ENCODE assay signal across 23 cellular contexts in the genomic region with DNA sequence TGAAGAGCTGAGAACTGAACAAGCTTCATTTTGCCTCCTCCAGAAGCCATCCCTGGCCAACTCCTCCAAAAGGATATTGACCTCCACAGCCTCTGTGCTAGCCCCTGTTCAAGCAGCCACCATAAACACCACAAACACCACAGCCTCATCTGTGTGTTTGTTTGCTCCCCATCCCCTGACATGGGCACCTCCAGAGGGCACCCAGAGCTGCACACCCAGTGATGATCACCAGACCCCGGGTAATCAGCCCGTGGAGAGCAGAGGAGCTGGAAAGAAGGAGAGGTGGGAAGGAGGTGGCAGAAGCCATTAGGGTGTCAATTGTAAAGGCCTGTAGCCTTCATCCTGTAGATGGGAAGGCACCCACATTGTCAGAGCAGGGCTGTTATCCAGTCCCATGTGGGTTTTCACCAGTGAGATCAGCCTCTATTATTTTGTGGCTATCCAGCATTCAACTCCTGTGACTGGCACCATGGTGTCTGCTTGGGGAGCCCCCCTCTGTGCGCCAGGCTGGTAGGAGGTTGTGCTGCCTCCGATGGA. TPM values are rescaled to one million over a fixed set of nuclear protein-coding genes. Genes with fewer than 3 reads are reported as not detected.
DNase-seq lines count a peak whose midpoint lies in the region; ATAC-seq and TF ChIP-seq lines count a peak whose summit lies in the region.
"Had no signal": no experiment of that assay in that cellular context is flagged by ENCODE, and none has a peak within 500 bp of the region (broad histone marks: within the 10 kb centered on the region; RNA-seq: fewer than 3 reads in every experiment).

No MANE protein-coding gene starts in this region.

- peaks cover 0 to 6% of the 10 kb centered on the region in 2 donors for H3K9me3 ChIP-seq in right atrium auricular region
- no peaks in the 10 kb centered on the region for H3K9me3 ChIP-seq in osteoblast (ENCODE audit: low read depth, low read length)
- no peaks in the 10 kb centered on the region for H3K9me3 ChIP-seq in vagina
- H3K9me3 ChIP-seq in CD4-positive, alpha-beta memory T cell (ENCODE audit: control insufficient read depth in 1 of 2, low read length in 2 of 2): no peaks in the 10 kb centered on the region
- H3K9me3 ChIP-seq: BE2C, MG63 had no signal

- H3K4me2 ChIP-seq in osteoblast (ENCODE audit: insufficient read depth, low read length): no peak overlapping the region

- no peak overlapping the region for H3K27ac Mint-ChIP-seq in CD4-positive, alpha-beta memory T cell

- H3K36me3 Mint-ChIP-seq in CD4-positive, alpha-beta memory T cell: no peaks in the 10 kb centered on the region

- peaks cover 12 to 38% (median 25%) of the 10 kb centered on the region in 4 donors for H3K4me1 Mint-ChIP-seq in CD4-positive, alpha-beta memory T cell

- H4K20me1 ChIP-seq in osteoblast (ENCODE audit: insufficient read depth, low read length): no peaks in the 10 kb centered on the region

- peaks cover 0 to 3% of the 10 kb centered on the region in 2 donors for H3K4me1 ChIP-seq in right atrium auricular region
- no peaks in the 10 kb centered on the region for H3K4me1 ChIP-seq in osteoblast (ENCODE audit: insufficient read depth, low read length)
- H3K4me1 ChIP-seq in vagina: peaks cover 13% of the 10 kb centered on the region
- H3K4me1 ChIP-seq in CD4-positive, alpha-beta memory T cell (ENCODE audit: insufficient read depth, low read length): peaks cover 26% of the 10 kb centered on the region
- H3K4me1 ChIP-seq: BE2C had no signal

- no peak for TF ChIP-seq CTCF in right atrium auricular region (IDR thresholded peaks at IDR 0.05)
- TF ChIP-seq CTCF in coronary artery (IDR thresholded peaks at IDR 0.05): no peak
- no peak for TF ChIP-seq CTCF in osteoblast (IDR thresholded peaks at IDR 0.05; ENCODE audit: extremely low read depth, low read depth, low read length)
- TF ChIP-seq CTCF in vagina (IDR thresholded peaks at IDR 0.05): no peak

- POLR2A ChIA-PET in CD4-positive, alpha-beta memory T cell (lab: Charles Lee; ENCODE audit: partially characterized antibody): interaction anchor here (1.8 to 2.6 kb wide), 3 partner anchors 230 to 237 kb away, joined by 6 to 14 read pairs (median 7); a partner anchor contains a TSS

- H3K79me2 ChIP-seq in osteoblast (ENCODE audit: insufficient read depth, low read length): no peaks in the 10 kb centered on the region

- ATAC-seq in Right ventricle myocardium superior (ENCODE audit: poor library complexity): no peak
- ATAC-seq: HepG2, K562, Right ventricle myocardium inferior had no signal

- no peak overlapping the region for H2AFZ ChIP-seq in osteoblast (ENCODE audit: low read length)

- H3K4me3 Mint-ChIP-seq in CD4-positive, alpha-beta memory T cell: no peak overlapping the region

- no peak for TF ChIP-seq POLR2A in vagina (IDR thresholded peaks at IDR 0.05)

- peaks cover 0 to 4% (median 0%) of the 10 kb centered on the region in 8 donors for H3K9me3 Mint-ChIP-seq in CD4-positive, alpha-beta memory T cell

- no peak overlapping the region for H3K4me3 ChIP-seq in right atrium auricular region
- H3K4me3 ChIP-seq in coronary artery: no peak overlapping the region
- H3K4me3 ChIP-seq in osteoblast (ENCODE audit: insufficient read depth, low read length): no peak overlapping the region
- H3K4me3 ChIP-seq in vagina: no peak overlapping the region
- no peak overlapping the region for H3K4me3 ChIP-seq in CD4-positive, alpha-beta memory T cell (ENCODE audit: low read length in 2 of 2)
- H3K4me3 ChIP-seq: K562, MG63 had no signal

- peaks cover 12 to 15% of the 10 kb centered on the region in 2 donors for H3K27me3 Mint-ChIP-seq in CD4-positive, alpha-beta memory T cell

- H3K36me3 ChIP-seq in right atrium auricular region: no peaks in the 10 kb centered on the region
- H3K36me3 ChIP-seq in osteoblast (ENCODE audit: insufficient read depth, low read length): no peaks in the 10 kb centered on the region
- no peaks in the 10 kb centered on the region for H3K36me3 ChIP-seq in vagina
- no peaks in the 10 kb centered on the region for H3K36me3 ChIP-seq in CD4-positive, alpha-beta memory T cell (ENCODE audit: insufficient read depth, low read length)
- H3K36me3 ChIP-seq: BE2C, MG63 had no signal

- peak; percentile 36 for DNase-seq in right atrium auricular region (ENCODE audit: low spot score)
- DNase-seq in Right ventricle myocardium superior: no peak
- peak; percentile 67 for DNase-seq in coronary artery (ENCODE audit: low spot score)
- DNase-seq in osteoblast (ENCODE audit: insufficient read length, low spot score, missing footprints): peak; percentile 69
- peak; percentile 20 to 85 for DNase-seq in vagina (ENCODE audit: extremely low spot score in 2 of 2)
- no peak for DNase-seq in NCI-H2107 (lab: John Stamatoyannopoulos, UW)
- no peak for DNase-seq in CD4-positive, alpha-beta memory T cell
- DNase-seq: BE2C, EL, MG63, NCI-H1417, NCI-H1694 treated with DMSO at 0.1 percent for 48 hours, NCI-H2081 treated with DMSO at 0.1 percent for 48 hours, NCI-H446 treated with DMSO at 0.1 percent for 48 hours, NCI-H526 treated with DMSO at 0.1 percent for 48 hours, OCI-M1 had no signal

- CTCF ChIA-PET in CD4-positive, alpha-beta memory T cell (lab: Charles Lee; ENCODE audit: partially characterized antibody): interaction anchor here (0.7 to 21.5 kb wide), 10 partner anchors 10 to 434 kb away, joined by 3 to 996 read pairs (median 4); no protein-coding TSS in a partner anchor

- H3K27me3 ChIP-seq in right atrium auricular region (peaks cover 0 to 3% of the 10 kb centered on the region in 2 donors), osteoblast (ENCODE audit: insufficient read depth, low read length) (peaks cover 3% of the 10 kb centered on the region), vagina (no peaks in the 10 kb centered on the region)
- no peaks in the 10 kb centered on the region for H3K27me3 ChIP-seq in CD4-positive, alpha-beta memory T cell (ENCODE audit: insufficient read depth, low read length)
- H3K27me3 ChIP-seq: BE2C, MG63 had no signal

- H3K27ac ChIP-seq in right atrium auricular region: no peak overlapping the region
- no peak overlapping the region for H3K27ac ChIP-seq in coronary artery
- no peak overlapping the region for H3K27ac ChIP-seq in osteoblast (ENCODE audit: low read depth, low read length)
- H3K27ac ChIP-seq in vagina: no peak overlapping the region
- H3K27ac ChIP-seq in CD4-positive, alpha-beta memory T cell (ENCODE audit: low read depth, low read length): no peak overlapping the region
- H3K27ac ChIP-seq: HL-60 had no signal

- intact Hi-C loops in Right ventricle myocardium superior (cut with DNase I) (no loop called here), vagina (cut with DNase I) (no loop called here)
- intact Hi-C loops in CD4-positive, alpha-beta memory T cell (cut with micrococcal nuclease): no loop called here

RNA-seq across cellular contexts. Expression of a gene that starts 6.8 kb away (rescaled TPM):
- total RNA-seq in right atrium auricular region: not detected
- total RNA-seq in Right ventricle myocardium superior: not detected
- not detected in 2 replicates for total RNA-seq in osteoblast
- not detected for total RNA-seq in vagina
- 10 to 100 TPM; 18.0 to 19.3 TPM for total RNA-seq in CD4-positive, alpha-beta memory T cell
- 1 to 10 TPM; 8.3 to 9.0 TPM for polyA plus RNA-seq in CD4-positive, alpha-beta memory T cell
- total RNA-seq: A673, HepG2, HT-29, K562, LHCN-M2, Right ventricle myocardium inferior had no signal
- polyA plus RNA-seq: HepG2 had no signal

Comparison
In these comparisons a context has a peak if more than half of its experiments do, and no peak if none do; other contexts are left out.
1. DNase-seq: peak in right atrium auricular region (single experiment), coronary artery (single experiment), osteoblast (single experiment) and vagina (2 of 2); none in Right ventricle myocardium superior (single experiment), NCI-H2107 (single experiment) and CD4-positive, alpha-beta memory T cell (0 of 5).
2. RNA of a gene that starts 6.8 kb away (total RNA-seq): 18.0 to 19.3 TPM in CD4-positive, alpha-beta memory T cell; not detected in right atrium auricular region, not detected in Right ventricle myocardium superior (single experiment), not detected in osteoblast and not detected in vagina (single experiment); every median in the first group is over 10 times any median in the second.